8 cellular contexts compared by ENCODE assay signal in genomic region chr2:231706731-231707624, GRCh38. TPM values are rescaled to one million over a fixed set of nuclear protein-coding genes. Genes with fewer than 3 reads are reported as not detected.
DNase-seq lines count a peak whose midpoint lies in the region; ATAC-seq and TF ChIP-seq lines count a peak whose summit lies in the region.

No MANE protein-coding gene starts in this region.

- CTCF ChIA-PET in CD8-positive, alpha-beta T cell (lab: Charles Lee) = interaction anchor here (0.6 to 11.3 kb wide), 25 partner anchors 8 to 1564 kb away, joined by 3 to 134 read pairs (median 4); partner anchors contain the start of gene NCL
- CTCF ChIA-PET in activated CD8-positive, alpha-beta T cell treated with anti-CD3 and anti-CD28 coated beads for 36 hours (lab: Charles Lee) = interaction anchor here (0.6 to 8.6 kb wide), 23 partner anchors 9 to 242 kb away, joined by 3 to 85 read pairs (median 4); partner anchors contain the start of genes COPS7B and NCL

- peaks cover 9% of the 10 kb centered on the region for H3K36me3 ChIP-seq in CD8-positive, alpha-beta T cell (ENCODE audit: insufficient read depth, low read length)
- H3K36me3 ChIP-seq in ectodermal cell (ENCODE audit: control insufficient read depth, insufficient read depth, low read length) (peaks cover 17% of the 10 kb centered on the region), lung (ENCODE audit: control insufficient read depth in 2 of 2, insufficient read depth in 2 of 2, low read length in 2 of 2) (peaks cover 0 to 5% of the 10 kb centered on the region in 2 donors)

- peaks cover 31% of the 10 kb centered on the region for H3K4me1 Mint-ChIP-seq in CD8-positive, alpha-beta T cell (ENCODE audit: low read depth)
- peaks cover 20% of the 10 kb centered on the region for H3K4me1 Mint-ChIP-seq in activated CD8-positive, alpha-beta T cell treated with anti-CD3 and anti-CD28 coated beads for 36 hours (ENCODE audit: low read depth)

- H3K27ac Mint-ChIP-seq in CD8-positive, alpha-beta T cell = peak overlapping the region; percentile 100
- peak overlapping the region; percentile 100 for H3K27ac Mint-ChIP-seq in activated CD8-positive, alpha-beta T cell treated with anti-CD3 and anti-CD28 coated beads for 36 hours

- peaks cover 25% of the 10 kb centered on the region for H3K4me1 ChIP-seq in CD8-positive, alpha-beta T cell (ENCODE audit: insufficient read depth, low read length)
- H3K4me1 ChIP-seq in ectodermal cell (ENCODE audit: control insufficient read depth, insufficient read depth, low read length) (peaks cover 9% of the 10 kb centered on the region), lung (ENCODE audit: control insufficient read depth in 2 of 2, insufficient read depth in 2 of 2, low read length in 2 of 2) (peaks cover 0 to 7% of the 10 kb centered on the region in 2 donors)

- no peaks in the 10 kb centered on the region for H3K9me3 Mint-ChIP-seq in CD8-positive, alpha-beta T cell
- H3K9me3 Mint-ChIP-seq in activated CD8-positive, alpha-beta T cell treated with anti-CD3 and anti-CD28 coated beads for 36 hours = no peaks in the 10 kb centered on the region

- no peaks in the 10 kb centered on the region for H3K9me3 ChIP-seq in CD8-positive, alpha-beta T cell (ENCODE audit: low read length)
- H3K9me3 ChIP-seq in ectodermal cell (ENCODE audit: control insufficient read depth, low read length) = no peaks in the 10 kb centered on the region
- H3K9me3 ChIP-seq in lung (ENCODE audit: control insufficient read depth in 2 of 2, insufficient read depth in 1 of 2, low read length in 1 of 2) = no peaks in the 10 kb centered on the region

- peak; percentile 50 for ATAC-seq in CD8-positive, alpha-beta T cell
- ATAC-seq in GM19438 (IDR thresholded peaks at IDR 0.05; ENCODE audit: low read depth, unreplicated experiment) (peak; percentile 40), HG03575 (IDR thresholded peaks at IDR 0.05; ENCODE audit: extremely low read depth, insufficient number of reproducible peaks, low FRiP score, unreplicated experiment) (peak; percentile 31), lung (ENCODE audit: insufficient read depth, low FRiP score) (peak; percentile 54)
- ATAC-seq in activated CD8-positive, alpha-beta T cell treated with anti-CD3 and anti-CD28 coated beads for 36 hours = peak; percentile 62

- peak overlapping the region; percentile 85 for H3K4me3 ChIP-seq in CD8-positive, alpha-beta T cell (ENCODE audit: low read depth, low read length)
- H3K4me3 ChIP-seq in ectodermal cell (ENCODE audit: insufficient read depth, low read depth, low read length) (peak overlapping the region; percentile 100), lung (peak overlapping the region; percentile 63)

- intact Hi-C loops in CD8-positive, alpha-beta T cell (cut with DNase I, micrococcal nuclease) = loop anchor here (1.0 to 5.0 kb wide), 6 partner anchors 8 to 1785 kb away; partner anchors contain the start of genes COPS7B (in 1 of the 2), FBXO36 (in 1 of the 2), NCL (in 1 of the 2) and TRIP12 (in 1 of the 2)
- intact Hi-C loops in activated CD8-positive, alpha-beta T cell treated with anti-CD3 and anti-CD28 coated beads for 36 hours (cut with micrococcal nuclease) = loop anchor here (2.0 to 5.0 kb wide), 2 partner anchors 30 to 245 kb away; partner anchors contain the start of gene NCL

- peak overlapping the region; percentile 98 for H3K4me3 Mint-ChIP-seq in CD8-positive, alpha-beta T cell
- peak overlapping the region; percentile 96 for H3K4me3 Mint-ChIP-seq in activated CD8-positive, alpha-beta T cell treated with anti-CD3 and anti-CD28 coated beads for 36 hours

- peaks cover 29% of the 10 kb centered on the region for H3K36me3 Mint-ChIP-seq in CD8-positive, alpha-beta T cell
- H3K36me3 Mint-ChIP-seq in activated CD8-positive, alpha-beta T cell treated with anti-CD3 and anti-CD28 coated beads for 36 hours (ENCODE audit: low read depth) = peaks cover 38% of the 10 kb centered on the region

- H3K27ac ChIP-seq in CD8-positive, alpha-beta T cell (ENCODE audit: low read depth, low read length) = peak overlapping the region; percentile 97
- peak overlapping the region; percentile 99 for H3K27ac ChIP-seq in ectodermal cell (ENCODE audit: insufficient read depth, low read depth, low read length, poor library complexity, severe bottlenecking)
- peak overlapping the region; percentile 100 for H3K27ac ChIP-seq in lung (ENCODE audit: low read depth in 1 of 2, low read length in 1 of 2)

- 0% methylated on average over 66 of the region's 66 CpGs for WGBS in ectodermal cell, 2 experiments
- 0 to 1% methylated on average over 65 to 66 of the region's 66 CpGs for WGBS in lung, 2 donors

- TF ChIP-seq CTCF in CD8-positive, alpha-beta T cell (IDR thresholded peaks at IDR 0.05) = peak; percentile 83
- peak; percentile 77 for TF ChIP-seq CTCF in activated CD8-positive, alpha-beta T cell treated with anti-CD3 and anti-CD28 coated beads for 36 hours (IDR thresholded peaks at IDR 0.05)
- TF ChIP-seq CTCF in lung (IDR thresholded peaks at IDR 0.05; ENCODE audit: control extremely low read depth, extremely low read depth) = peak; percentile 64

- H3K27me3 ChIP-seq in CD8-positive, alpha-beta T cell (ENCODE audit: insufficient read depth, low read length) = no peaks in the 10 kb centered on the region
- H3K27me3 ChIP-seq in ectodermal cell (ENCODE audit: control insufficient read depth, insufficient read depth, low read length, poor library complexity, severe bottlenecking) = no peaks in the 10 kb centered on the region
- no peaks in the 10 kb centered on the region for H3K27me3 ChIP-seq in lung (ENCODE audit: control insufficient read depth, insufficient read depth)

- peak; percentile 93 to 99 (median 97) for DNase-seq in CD8-positive, alpha-beta T cell
- DNase-seq in NCI-H82 (lab: John Stamatoyannopoulos, UW) = peak; percentile 99
- DNase-seq in activated CD8-positive, alpha-beta T cell treated with anti-CD3 and anti-CD28 coated beads for 36 hours = peak; percentile 98
- peak; percentile 98 for DNase-seq in lung (ENCODE audit: low spot score)
- peak; percentile 91 to 95 (median 93) for DNase-seq in stimulated activated CD4-positive, alpha-beta T cell treated with anti-CD3 and anti-CD28 coated beads, TNF-alpha, amount 100 ng/mL, for 4 hours (ENCODE audit: low read depth in 3 of 3)

- H3K27me3 Mint-ChIP-seq in CD8-positive, alpha-beta T cell (ENCODE audit: low read depth) = no peaks in the 10 kb centered on the region
- peaks cover 2% of the 10 kb centered on the region for H3K27me3 Mint-ChIP-seq in activated CD8-positive, alpha-beta T cell treated with anti-CD3 and anti-CD28 coated beads for 36 hours

- POLR2A ChIA-PET in CD8-positive, alpha-beta T cell (lab: Charles Lee) = interaction anchor here (0.7 to 7.1 kb wide), 16 partner anchors 8 to 243 kb away, joined by 3 to 129 read pairs (median 5); partner anchors contain the start of genes COPS7B and NCL
- POLR2A ChIA-PET in activated CD8-positive, alpha-beta T cell treated with anti-CD3 and anti-CD28 coated beads for 36 hours (lab: Charles Lee) = interaction anchor here (0.7 to 8.1 kb wide), 17 partner anchors 8 to 613 kb away, joined by 3 to 166 read pairs (median 10); partner anchors contain the start of genes COPS7B and NCL

RNA-seq across cellular contexts. Expression of gene PTMA, which starts 1.3 kb away (rescaled TPM):
- total RNA-seq in CD8-positive, alpha-beta T cell = 1,000 to 10,000 TPM; 1,661 to 1,675 TPM
- total RNA-seq in activated CD8-positive, alpha-beta T cell treated with anti-CD3 and anti-CD28 coated beads for 36 hours = 1,000 to 10,000 TPM; 2,463 to 2,468 TPM
- 2,543 TPM for polyA plus RNA-seq in ectodermal cell (2013, experiment 1 of 4)
- polyA plus RNA-seq in ectodermal cell (2013, experiment 2 of 4) = 2,084 TPM
- 1,855 TPM for polyA plus RNA-seq in ectodermal cell (2013, experiment 3 of 4)
- polyA plus RNA-seq in ectodermal cell (2013, experiment 4 of 4) = 1,983 TPM
- total RNA-seq in lung = 100 to 1,000 TPM; 755 to 925 TPM
- 1,000 to 10,000 TPM; 1,633 to 1,655 TPM for polyA plus RNA-seq in lung

Comparison
In these comparisons a context has a peak if more than half of its experiments do, and no peak if none do; other contexts are left out.
1. Peak in every context shown above with its lines: DNase-seq, ATAC-seq, H3K4me3 ChIP-seq and H3K27ac ChIP-seq.